16 cellular contexts compared by ENCODE assay signal in the genomic region with DNA sequence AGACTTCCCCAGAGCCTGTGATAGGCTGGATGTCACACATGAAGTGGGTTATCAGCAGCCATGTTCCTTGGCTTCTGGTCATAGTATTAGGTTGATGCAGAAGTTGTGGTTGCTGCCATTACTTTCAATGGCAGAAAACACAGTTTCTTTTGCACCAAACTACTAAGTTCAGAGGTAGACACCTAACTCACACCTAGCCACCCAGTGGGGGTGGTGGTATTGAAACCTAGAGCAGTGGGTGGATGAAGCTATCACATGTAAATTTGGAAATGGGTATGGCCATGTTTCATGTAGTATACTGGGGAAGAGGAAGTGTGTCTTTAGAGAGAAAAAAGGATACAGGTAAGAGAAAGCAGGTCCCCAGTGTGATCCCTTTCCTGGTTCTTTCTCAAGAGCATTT.
DNase-seq lines count a peak whose midpoint lies in the region; ATAC-seq, FAIRE-seq and TF ChIP-seq lines count a peak whose summit lies in the region.
"Had no signal": no experiment of that assay in that cellular context is flagged by ENCODE, and none has a peak within 500 bp of the region (broad histone marks: within the 10 kb centered on the region; RNA-seq: fewer than 3 reads in every experiment).

No MANE protein-coding gene starts in this region.

- intact Hi-C loops in HepG2 (cut with micrococcal nuclease; ENCODE audit: unreplicated experiment) = no loop called here

- CTCF ChIA-PET in GM10248 (lab: Yijun Ruan, JAX) = no interaction called here
- CTCF ChIA-PET in HepG2 (lab: Yijun Ruan, JAX; ENCODE audit: low intra/inter-chr PET ratio, low total read pairs) = no interaction called here

- TF ChIP-seq POLR2A in Peyer's patch (IDR thresholded peaks at IDR 0.05) = no peak
- TF ChIP-seq POLR2A in HepG2 (IDR thresholded peaks at IDR 0.05; ENCODE audit: insufficient read depth in 1 of 2, low read depth in 2 of 2, low read length in 2 of 2) = no peak

- no peaks in the 10 kb centered on the region for H3K9me3 ChIP-seq in Peyer's patch
- H3K9me3 ChIP-seq in HepG2 (ENCODE audit: low read length) = no peaks in the 10 kb centered on the region
- H3K9me3 ChIP-seq: gastrocnemius medialis, suprapubic skin had no signal

- ATAC-seq in GM21825 (IDR thresholded peaks at IDR 0.05; ENCODE audit: unreplicated experiment) (peak; percentile 84), HG03175 (IDR thresholded peaks at IDR 0.05; ENCODE audit: unreplicated experiment) (peak; percentile 89), HepG2 (no peak)
- ATAC-seq: gastrocnemius medialis, PC-3 had no signal

- TF ChIP-seq RAD21 in HepG2 (CRISPR knock-in tag; IDR thresholded peaks at IDR 0.05) = no peak

- BruUV-seq in HepG2 (replicated peaks; lab: Mats Ljungman, UMichigan) = no TSS peak

- H3K79me2 ChIP-seq in HepG2 (ENCODE audit: insufficient read depth, low read length) = no peaks in the 10 kb centered on the region

- TF ChIP-seq CTCF in GM10248 (IDR thresholded peaks at IDR 0.05; ENCODE audit: control extremely low read depth, extremely low read depth, low read depth, missing control alignments) (no peak), Peyer's patch (IDR thresholded peaks at IDR 0.05) (no peak), HepG2 (CRISPR knock-in tag; IDR thresholded peaks at IDR 0.05) (no peak)

- no peak overlapping the region for H2AFZ ChIP-seq in HepG2 (ENCODE audit: low read length)

- H3K27ac ChIP-seq in Peyer's patch (no peak overlapping the region), HepG2 (ENCODE audit: extremely low read length, insufficient read depth, low read length) (no peak overlapping the region)
- H3K27ac ChIP-seq: brain microvascular endothelial cell, gastrocnemius medialis, suprapubic skin had no signal

- no peaks in the 10 kb centered on the region for H3K36me3 ChIP-seq in Peyer's patch
- no peaks in the 10 kb centered on the region for H3K36me3 ChIP-seq in HepG2 (replicated peaks in 1 of 2; ENCODE audit: control insufficient read depth in 1 of 2, insufficient read depth in 2 of 2, low read length in 2 of 2)
- H3K36me3 ChIP-seq: brain microvascular endothelial cell, gastrocnemius medialis, suprapubic skin had no signal

- no peak overlapping the region for H3K9ac ChIP-seq in HepG2 (ENCODE audit: insufficient read depth, low read depth, low read length)

- H4K20me1 ChIP-seq in HepG2 (ENCODE audit: insufficient read depth, low read length) = no peaks in the 10 kb centered on the region

- in situ Hi-C loops in HepG2 (cut with HindIII; ENCODE audit: extremely low pct_ligation_motif_present, low pct_unique_long_range_greater_than_20kb) = no loop called here

- peak; percentile 18 for DNase-seq in GM10248 (ENCODE audit: extremely low spot score)
- peak; percentile 3 for DNase-seq in GM19240 (ENCODE audit: insufficient read length, low spot score)
- DNase-seq in Peyer's patch = no peak
- no peak for DNase-seq in HepG2 (ENCODE audit: low spot score)
- DNase-seq in stimulated activated CD4-positive, alpha-beta T cell treated with anti-CD3 and anti-CD28 coated beads, Interleukin-12 subunit alpha, Interleukin-12 subunit beta, amount 100 ng/mL, for 4 hours = no peak
- no peak for DNase-seq in DMS53 treated with DMSO at 0.1 percent for 48 hours (lab: John Stamatoyannopoulos, UW; ENCODE audit: unreplicated experiment)
- DNase-seq: 8988T; activated CD4-positive, alpha-beta T cell treated with anti-CD3 and anti-CD28 coated beads, Interleukin-2, amount 50 U/mL, for 4 hours; brain microvascular endothelial cell; effector memory CD4-positive, alpha-beta T cell; gastrocnemius medialis; PC-3 had no signal

- POLR2A ChIA-PET in GM10248 (lab: Yijun Ruan, JAX) (interaction anchor here (0.6 kb wide), 1 partner anchor 471 kb away, joined by 7 read pairs; no protein-coding TSS in a partner anchor), HepG2 (lab: Yijun Ruan, JAX) (no interaction called here)

- H3K4me1 ChIP-seq in Peyer's patch = no peaks in the 10 kb centered on the region
- no peaks in the 10 kb centered on the region; the same call in 1 of the 2 replicates for H3K4me1 ChIP-seq in HepG2 (ENCODE audit: insufficient read depth, low read length)
- H3K4me1 ChIP-seq: gastrocnemius medialis, suprapubic skin had no signal

- H3K4me2 ChIP-seq in HepG2 (ENCODE audit: low read depth, low read length) = no peak overlapping the region

- no peak overlapping the region for H3K4me3 ChIP-seq in Peyer's patch
- H3K4me3 ChIP-seq in HepG2 (replicated peaks in 1 of 3; ENCODE audit: insufficient read depth in 1 of 3, low read depth in 2 of 3, low read length in 3 of 3) = no peak overlapping the region
- H3K4me3 ChIP-seq: gastrocnemius medialis, suprapubic skin had no signal

- no peak for FAIRE-seq in HepG2 (lab: Jason Lieb, UNC)
- FAIRE-seq: islet of Langerhans had no signal

- H3K27me3 ChIP-seq in Peyer's patch = no peaks in the 10 kb centered on the region
- H3K27me3 ChIP-seq in HepG2 (ENCODE audit: control insufficient read depth in 1 of 2, insufficient read depth in 2 of 2, low read length in 2 of 2) = peaks cover 0 to 5% of the 10 kb centered on the region in 2 experiments; a peak in 2 of 5 replicates
- H3K27me3 ChIP-seq: brain microvascular endothelial cell, gastrocnemius medialis, suprapubic skin had no signal

- TF ChIP-seq EP300 in HepG2 (IDR thresholded peaks at IDR 0.05; ENCODE audit: low read depth in 2 of 2, low read length in 2 of 2) (no peak), HepG2 (CRISPR knock-in tag; IDR thresholded peaks at IDR 0.05; ENCODE audit: borderline replicate concordance) (no peak)

TF ChIP-seq in HepG2, 621 proteins besides CTCF, POLR2A, EP300 and RAD21:
- TF ChIP-seq MAF1 (CRISPR knock-in tag; IDR thresholded peaks at IDR 0.05; ENCODE audit: borderline replicate concordance) = no peak
- no peak for TF ChIP-seq ZNF703 (CRISPR knock-in tag; IDR thresholded peaks at IDR 0.05; ENCODE audit: borderline replicate concordance)
- no peak for TF ChIP-seq AGO2 (optimal IDR thresholded peaks at IDR 0.05; ENCODE audit: low read depth, low read length)
- no peak for TF ChIP-seq RBAK (CRISPR knock-in tag; IDR thresholded peaks at IDR 0.05)
- TF ChIP-seq ZSCAN12 (CRISPR knock-in tag; IDR thresholded peaks at IDR 0.05) = no peak
- TF ChIP-seq SCMH1 (CRISPR knock-in tag; IDR thresholded peaks at IDR 0.05; ENCODE audit: borderline replicate concordance) = no peak
- TF ChIP-seq ATF7 (IDR thresholded peaks at IDR 0.05) = no peak
- no peak for TF ChIP-seq ATF7 (CRISPR knock-in tag; IDR thresholded peaks at IDR 0.05)
- TF ChIP-seq ZNF644 (CRISPR knock-in tag; IDR thresholded peaks at IDR 0.05; ENCODE audit: low read depth) = no peak
- TF ChIP-seq, protein P1, sequence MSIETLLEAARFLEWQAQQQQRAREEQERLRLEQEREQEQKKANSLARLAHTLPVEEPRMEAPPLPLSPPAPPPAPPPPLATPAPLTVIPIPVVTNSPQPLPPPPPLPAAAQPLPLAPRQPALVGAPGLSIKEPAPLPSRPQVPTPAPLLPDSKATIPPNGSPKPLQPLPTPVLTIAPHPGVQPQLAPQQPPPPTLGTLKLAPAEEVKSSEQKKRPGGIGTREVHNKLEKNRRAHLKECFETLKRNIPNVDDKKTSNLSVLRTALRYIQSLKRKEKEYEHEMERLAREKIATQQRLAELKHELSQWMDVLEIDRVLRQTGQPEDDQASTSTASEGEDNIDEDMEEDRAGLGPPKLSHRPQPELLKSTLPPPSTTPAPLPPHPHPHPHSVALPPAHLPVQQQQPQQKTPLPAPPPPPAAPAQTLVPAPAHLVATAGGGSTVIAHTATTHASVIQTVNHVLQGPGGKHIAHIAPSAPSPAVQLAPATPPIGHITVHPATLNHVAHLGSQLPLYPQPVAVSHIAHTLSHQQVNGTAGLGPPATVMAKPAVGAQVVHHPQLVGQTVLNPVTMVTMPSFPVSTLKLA (IDR thresholded peaks at IDR 0.05) = no peak
- no peak for TF ChIP-seq ZNF543 (CRISPR knock-in tag; IDR thresholded peaks at IDR 0.05)
- TF ChIP-seq ZNF652 (CRISPR knock-in tag; IDR thresholded peaks at IDR 0.05; ENCODE audit: borderline replicate concordance, low read depth) = no peak
- no peak for TF ChIP-seq ZSCAN25 (CRISPR knock-in tag; IDR thresholded peaks at IDR 0.05)
- no peak for TF ChIP-seq NR2C2 (CRISPR knock-in tag; IDR thresholded peaks at IDR 0.05; ENCODE audit: borderline replicate concordance)
- TF ChIP-seq ZNF33B (CRISPR knock-in tag; IDR thresholded peaks at IDR 0.05) = no peak
- TF ChIP-seq ZNF296 (CRISPR knock-in tag; conservative IDR thresholded peaks at IDR 0.05) = no peak
- no peak for TF ChIP-seq AHR (CRISPR knock-in tag; IDR thresholded peaks at IDR 0.05)
- TF ChIP-seq, protein P2, sequence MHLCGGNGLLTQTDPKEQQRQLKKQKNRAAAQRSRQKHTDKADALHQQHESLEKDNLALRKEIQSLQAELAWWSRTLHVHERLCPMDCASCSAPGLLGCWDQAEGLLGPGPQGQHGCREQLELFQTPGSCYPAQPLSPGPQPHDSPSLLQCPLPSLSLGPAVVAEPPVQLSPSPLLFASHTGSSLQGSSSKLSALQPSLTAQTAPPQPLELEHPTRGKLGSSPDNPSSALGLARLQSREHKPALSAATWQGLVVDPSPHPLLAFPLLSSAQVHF (CRISPR knock-in tag; IDR thresholded peaks at IDR 0.05) = no peak
TF ChIP-seq in HepG2: peak in this region for 0.

Comparison
In these comparisons a context has a peak if more than half of its experiments do, and no peak if none do; other contexts are left out.
1. DNase-seq: peak in GM10248 (single experiment) and GM19240 (single experiment); none in Peyer's patch (0 of 3), HepG2 (single experiment), stimulated activated CD4-positive, alpha-beta T cell treated with anti-CD3 and anti-CD28 coated beads, Interleukin-12 subunit alpha, Interleukin-12 subunit beta, amount 100 ng/mL, for 4 hours (single experiment) and DMS53 treated with DMSO at 0.1 percent for 48 hours (single experiment).